ENCODE assay signal across 8 cellular contexts in genomic region chr1:179955318-179955638, GRCh38. TPM values are rescaled to one million over a fixed set of nuclear protein-coding genes. Genes with fewer than 3 reads are reported as not detected.
DNase-seq lines count a peak whose midpoint lies in the region; ATAC-seq and TF ChIP-seq lines count a peak whose summit lies in the region.

No MANE protein-coding gene starts in this region.

- POLR2A ChIA-PET in activated CD4-positive, alpha-beta T cell treated with anti-CD3 and anti-CD28 coated beads for 36 hours (lab: Charles Lee): interaction anchor here (0.6 kb wide), 1 partner anchor 56 kb away, joined by 6 read pairs; no protein-coding TSS in a partner anchor

- CTCF ChIA-PET in activated CD4-positive, alpha-beta T cell treated with anti-CD3 and anti-CD28 coated beads for 36 hours (lab: Charles Lee): interaction anchor here (0.6 to 1.6 kb wide), 5 partner anchors 32 to 140 kb away, joined by 3 to 6 read pairs (median 4); no protein-coding TSS in a partner anchor

- H3K4me3 Mint-ChIP-seq in activated CD4-positive, alpha-beta T cell treated with anti-CD3 and anti-CD28 coated beads for 36 hours: peak overlapping the region; percentile 82

- H3K9me3 Mint-ChIP-seq in activated CD4-positive, alpha-beta T cell treated with anti-CD3 and anti-CD28 coated beads for 36 hours (ENCODE audit: low read depth): no peaks in the 10 kb centered on the region

- H3K27me3 ChIP-seq in ascending aorta (no peaks in the 10 kb centered on the region), layer of hippocampus (ENCODE audit: control insufficient read depth, insufficient read depth, low read length) (no peaks in the 10 kb centered on the region), testis (no peaks in the 10 kb centered on the region)

- H3K27ac ChIP-seq in ascending aorta (peak overlapping the region; percentile 92 to 98), layer of hippocampus (ENCODE audit: low read depth, low read length) (peak overlapping the region; percentile 90), testis (peak overlapping the region; percentile 92 to 96)

- intact Hi-C loops in activated CD4-positive, alpha-beta T cell treated with anti-CD3 and anti-CD28 coated beads for 36 hours (cut with DNase I, micrococcal nuclease): loop anchor here in 1 of 2 experiments (2.0 to 10.0 kb wide), 5 partner anchors 588 to 1150 kb away; partner anchors contain the start of genes AXDND1, FAM20B and XPR1
- intact Hi-C loops in ascending aorta (cut with DNase I) (loop anchor here (2.0 to 10.0 kb wide), 3 partner anchors 14 to 200 kb away; partner anchors contain the start of gene QSOX1), testis (cut with DNase I; ENCODE audit: low total_unique reads) (loop anchor here (10.0 kb wide), 1 partner anchor 70 kb away; the partner anchor contains the start of gene TOR1AIP1)

- ATAC-seq in activated CD4-positive, alpha-beta T cell treated with anti-CD3 and anti-CD28 coated beads for 36 hours: no peak

- no peak for DNase-seq in activated CD4-positive, alpha-beta T cell treated with anti-CD3 and anti-CD28 coated beads for 36 hours
- DNase-seq in activated CD4-positive, alpha-beta T cell treated with anti-CD3 and anti-CD28 coated beads for 4 hours: no peak
- DNase-seq in LHCN-M2 (ENCODE audit: low read depth): peak; percentile 13
- DNase-seq in ascending aorta (ENCODE audit: low spot score in 2 of 2): no peak
- DNase-seq in testis: peak; percentile 51
- DNase-seq in DMS 273 (lab: John Stamatoyannopoulos, UW; ENCODE audit: unreplicated experiment): no peak
- DNase-seq in cortex of kidney (lab: John Stamatoyannopoulos, UW): no peak

- H3K36me3 ChIP-seq in ascending aorta (no peaks in the 10 kb centered on the region), testis (ENCODE audit: low read depth, missing control alignments) (no peaks in the 10 kb centered on the region)

- H3K9me3 ChIP-seq in ascending aorta (no peaks in the 10 kb centered on the region), testis (no peaks in the 10 kb centered on the region)

- TF ChIP-seq CTCF in ascending aorta (IDR thresholded peaks at IDR 0.05) (no peak), testis (IDR thresholded peaks at IDR 0.05) (no peak)

- TF ChIP-seq POLR2A in testis (IDR thresholded peaks at IDR 0.05): no peak

- H3K36me3 Mint-ChIP-seq in activated CD4-positive, alpha-beta T cell treated with anti-CD3 and anti-CD28 coated beads for 36 hours (ENCODE audit: low read depth): peaks cover 4% of the 10 kb centered on the region

- WGBS in testis, 2 donors: 0% methylated on average over 6 to 9 of the region's 9 CpGs

- H3K4me1 ChIP-seq in ascending aorta: peaks cover 0 to 16% of the 10 kb centered on the region in 2 donors
- peaks cover 14% of the 10 kb centered on the region for H3K4me1 ChIP-seq in testis

- no peaks in the 10 kb centered on the region for H3K27me3 Mint-ChIP-seq in activated CD4-positive, alpha-beta T cell treated with anti-CD3 and anti-CD28 coated beads for 36 hours

- peak overlapping the region; percentile 61 for H3K27ac Mint-ChIP-seq in activated CD4-positive, alpha-beta T cell treated with anti-CD3 and anti-CD28 coated beads for 36 hours

- peaks cover 50% of the 10 kb centered on the region for H3K4me1 Mint-ChIP-seq in activated CD4-positive, alpha-beta T cell treated with anti-CD3 and anti-CD28 coated beads for 36 hours

- H3K4me3 ChIP-seq in ascending aorta (peak overlapping the region; percentile 81 to 94), testis (peak overlapping the region; percentile 88 to 97)

RNA-seq across cellular contexts. Expression of gene CEP350, which starts 0.7 kb away (rescaled TPM):
- total RNA-seq in activated CD4-positive, alpha-beta T cell treated with anti-CD3 and anti-CD28 coated beads for 36 hours: 10 to 100 TPM; 38.2 to 42.1 TPM
- total RNA-seq in LHCN-M2 (2014; rRNA removed) (30.8 and 39.7 TPM in 2 replicates), ascending aorta (37.8 TPM), testis (100 to 1,000 TPM; 104 to 177 TPM)
- polyA plus RNA-seq in LHCN-M2 (2012): 3.2 TPM
- 89.4 TPM for polyA plus RNA-seq in testis (ENCODE audit: insufficient read depth, low read depth, low replicate concordance)

Comparison
In these comparisons a context has a peak if more than half of its experiments do, and no peak if none do; other contexts are left out.
1. DNase-seq: peak in LHCN-M2 (single experiment) and testis (single experiment); none in activated CD4-positive, alpha-beta T cell treated with anti-CD3 and anti-CD28 coated beads for 36 hours (single experiment), activated CD4-positive, alpha-beta T cell treated with anti-CD3 and anti-CD28 coated beads for 4 hours (0 of 2), ascending aorta (0 of 2), DMS 273 (single experiment) and cortex of kidney (single experiment).
2. Peak in every context shown above with its lines, with median percentiles within 50 percentile points of each other: H3K27ac ChIP-seq.